In the genomic region with DNA sequence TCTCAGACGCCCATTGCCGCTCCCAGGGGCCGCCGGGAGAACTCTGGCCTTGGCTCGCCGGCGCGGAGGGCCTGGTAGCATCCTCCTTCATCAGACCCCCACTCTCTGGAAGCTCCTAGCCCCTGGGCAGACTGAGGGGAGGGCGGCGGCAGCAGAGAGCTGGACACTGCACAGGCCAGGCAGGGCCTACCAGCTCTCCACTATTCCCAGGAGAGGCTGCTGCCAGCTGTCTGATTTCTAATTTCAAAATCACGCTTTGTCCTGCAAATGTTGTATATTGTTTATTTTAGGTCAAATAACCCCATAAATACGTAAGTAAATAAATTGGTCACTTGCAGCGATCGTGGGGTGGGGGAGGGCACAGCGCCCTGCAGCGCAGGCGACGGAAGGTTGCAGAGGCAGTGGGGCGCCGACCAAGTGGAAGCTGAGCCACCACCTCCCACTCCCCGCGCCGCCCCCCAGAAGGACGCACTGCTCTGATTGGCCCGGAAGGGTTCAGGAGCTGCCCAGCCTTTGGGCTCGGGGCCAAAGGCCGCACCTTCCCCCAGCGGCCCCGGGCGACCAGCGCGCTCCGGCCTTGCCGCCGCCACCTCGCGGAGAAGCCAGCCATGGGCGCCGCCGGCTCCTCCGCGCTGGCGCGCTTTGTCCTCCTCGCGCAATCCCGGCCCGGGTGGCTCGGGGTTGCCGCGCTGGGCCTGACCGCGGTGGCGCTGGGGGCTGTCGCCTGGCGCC, we compare ENCODE assay signal across 8 cellular contexts. TPM values are rescaled to one million over a fixed set of nuclear protein-coding genes. Genes with fewer than 3 reads are reported as not detected.
DNase-seq lines count a peak whose midpoint lies in the region; ATAC-seq and TF ChIP-seq lines count a peak whose summit lies in the region.

TSS of gene MTARC1 (plus strand) at position 577 of the 732 bp plus-strand sequence. CDS start at position 609, 32 bp downstream.

- H3K27me3 ChIP-seq in GM23248 (replicated peaks; ENCODE audit: insufficient read depth), result no peaks in the 10 kb centered on the region

- no peaks in the 10 kb centered on the region for H4K20me1 ChIP-seq in GM23248 (ENCODE audit: insufficient read depth)

- peaks cover 36 to 60% of the 10 kb centered on the region in 2 donors for H3K27me3 Mint-ChIP-seq in T-cell
- peaks cover 25% of the 10 kb centered on the region in 2 donors for H3K27me3 Mint-ChIP-seq in natural killer cell treated with Interleukin-12 subunit alpha and Interleukin-12 subunit beta and Interleukin-15 and Interleukin-18, amount 100 ng/mL, for 72 hours

- H3K4me3 ChIP-seq in GM23248 (peak within 1 kb of the TSS; percentile 70), foreskin fibroblast (ENCODE audit: low read depth in 1 of 2, low read length in 2 of 2) (peak within 1 kb of the TSS; percentile 47 to 53)

- H3K27ac Mint-ChIP-seq in T-cell, result no peak within 1 kb of the TSS
- H3K27ac Mint-ChIP-seq in natural killer cell treated with Interleukin-12 subunit alpha and Interleukin-12 subunit beta and Interleukin-15 and Interleukin-18, amount 100 ng/mL, for 72 hours, result no peak within 1 kb of the TSS

- peak within 1 kb of the TSS; percentile 78 for H3K4me2 ChIP-seq in GM23248 (ENCODE audit: unreplicated experiment)

- no peaks in the 10 kb centered on the region for H3K36me3 Mint-ChIP-seq in T-cell
- no peaks in the 10 kb centered on the region for H3K36me3 Mint-ChIP-seq in natural killer cell treated with Interleukin-12 subunit alpha and Interleukin-12 subunit beta and Interleukin-15 and Interleukin-18, amount 100 ng/mL, for 72 hours

- no peaks in the 10 kb centered on the region for H3K79me2 ChIP-seq in GM23248 (ENCODE audit: insufficient read depth)

- H3K9ac ChIP-seq in GM23248, result peak within 1 kb of the TSS; percentile 40

- in situ Hi-C loops in GM23248 (cut with MboI), result no loop called here

- peak in 1 of 4 experiments; percentile 27 for ATAC-seq in T-cell (replicated peaks in 1 of 4)
- ATAC-seq in natural killer cell treated with Interleukin-12 subunit alpha and Interleukin-12 subunit beta and Interleukin-15 and Interleukin-18, amount 100 ng/mL, for 72 hours, result peak; percentile 65 to 72

- no peak for TF ChIP-seq CTCF in foreskin fibroblast (IDR thresholded peaks at IDR 0.05; ENCODE audit: low read depth, low read length)

- H3K9me3 ChIP-seq in GM23248 (ENCODE audit: low read depth), result no peaks in the 10 kb centered on the region

- peak; percentile 26 for DNase-seq in GF-D8 (lab: John Stamatoyannopoulos, UW)
- DNase-seq in GM23248, result peak; percentile 70
- DNase-seq in NCI-H1048 (lab: John Stamatoyannopoulos, UW), result peak; percentile 52
- no peak for DNase-seq in T-cell
- DNase-seq in foreskin fibroblast, result peak; percentile 36 to 66
- DNase-seq in natural killer cell treated with Interleukin-12 subunit alpha and Interleukin-12 subunit beta and Interleukin-15 and Interleukin-18, amount 100 ng/mL, for 72 hours (ENCODE audit: low spot score), result no peak
- no peak for DNase-seq in OCI-M2 (lab: John Stamatoyannopoulos, UW; ENCODE audit: unreplicated experiment)
- no peak for DNase-seq in cortex of kidney (lab: John Stamatoyannopoulos, UW)

- H2AFZ ChIP-seq in GM23248, result peak within 1 kb of the TSS; percentile 79

- POLR2A ChIA-PET in T-cell (lab: Charles Lee), result interaction anchor here in 1 of 2 donors (0.6 kb wide), 1 partner anchor 439 kb away, joined by 4 read pairs; no protein-coding TSS in a partner anchor

- H3F3A ChIP-seq in GM23248 (ENCODE audit: insufficient read depth), result no peaks in the 10 kb centered on the region

- 4 to 5% methylated on average over 44 to 55 of the region's 56 CpGs for WGBS in GM23248 (ENCODE audit: low coverage in 1 of 2, low lambda C conversion rate in 2 of 2, missing lambda C conversion rate in 2 of 2), 2 experiments

- H3K36me3 ChIP-seq in GM23248 (ENCODE audit: low read depth), result no peaks in the 10 kb centered on the region

- CTCF ChIA-PET in T-cell (lab: Charles Lee), result interaction anchor here in 1 of 2 donors (0.9 kb wide), 1 partner anchor 705 kb away, joined by 3 read pairs; no protein-coding TSS in a partner anchor

- peak within 1 kb of the TSS in 2 of 3 donors; percentile 14 to 41 for H3K4me3 Mint-ChIP-seq in T-cell
- H3K4me3 Mint-ChIP-seq in natural killer cell treated with Interleukin-12 subunit alpha and Interleukin-12 subunit beta and Interleukin-15 and Interleukin-18, amount 100 ng/mL, for 72 hours, result no peak within 1 kb of the TSS

- no peaks in the 10 kb centered on the region for H3K4me1 ChIP-seq in GM23248 (ENCODE audit: insufficient read depth)

- peaks cover 0 to 3% (median 0%) of the 10 kb centered on the region in 3 donors for H3K4me1 Mint-ChIP-seq in T-cell
- H3K4me1 Mint-ChIP-seq in natural killer cell treated with Interleukin-12 subunit alpha and Interleukin-12 subunit beta and Interleukin-15 and Interleukin-18, amount 100 ng/mL, for 72 hours (ENCODE audit: low read depth in 2 of 2), result no peaks in the 10 kb centered on the region

- no peaks in the 10 kb centered on the region for H3K9me2 ChIP-seq in GM23248 (ENCODE audit: insufficient read depth)

- H3K9me3 Mint-ChIP-seq in T-cell, result no peaks in the 10 kb centered on the region
- H3K9me3 Mint-ChIP-seq in natural killer cell treated with Interleukin-12 subunit alpha and Interleukin-12 subunit beta and Interleukin-15 and Interleukin-18, amount 100 ng/mL, for 72 hours, result no peaks in the 10 kb centered on the region

- no peak within 1 kb of the TSS for H3K27ac ChIP-seq in GM23248

RNA-seq across cellular contexts. Expression of gene MTARC1, which starts in this region (rescaled TPM):
- 0.22 and 0.76 TPM in 2 replicates for total RNA-seq in GM23248 (2014; rRNA removed; shearing (Covaris generic))
- 0.66 and 2.6 TPM in 2 replicates for polyA plus RNA-seq in GM23248 (2016; fragmentation: Nextera tagmentation; extraction: Ambion mirVana)
- under 1 TPM in 2 of 5 donors, not detected in 3; 0.03 to 0.09 TPM for total RNA-seq in T-cell
- under 1 TPM in 1 of 2 donors, not detected in 1; 0.17 TPM for total RNA-seq in natural killer cell treated with Interleukin-12 subunit alpha and Interleukin-12 subunit beta and Interleukin-15 and Interleukin-18, amount 100 ng/mL, for 72 hours

Comparison
In these comparisons a context has a peak if more than half of its experiments do, and no peak if none do; other contexts are left out.
1. Peak in ATAC-seq in natural killer cell treated with Interleukin-12 subunit alpha and Interleukin-12 subunit beta and Interleukin-15 and Interleukin-18, amount 100 ng/mL, for 72 hours; RNA of the gene not detected or under 1 TPM.
2. DNase-seq: peak in GF-D8 (single experiment), GM23248 (single experiment), NCI-H1048 (single experiment) and foreskin fibroblast (2 of 2); none in T-cell (0 of 34), natural killer cell treated with Interleukin-12 subunit alpha and Interleukin-12 subunit beta and Interleukin-15 and Interleukin-18, amount 100 ng/mL, for 72 hours (single experiment), OCI-M2 (single experiment) and cortex of kidney (single experiment).